ENCODE assay signal across 8 cellular contexts in genomic region chr7:108526768-108527017, GRCh38. TPM values are rescaled to one million over a fixed set of nuclear protein-coding genes. Genes with fewer than 3 reads are reported as not detected.
DNase-seq lines count a peak whose midpoint lies in the region; ATAC-seq and TF ChIP-seq lines count a peak whose summit lies in the region.

No MANE protein-coding gene starts in this region.

- no peak for TF ChIP-seq POLR2A in NB4 (IDR thresholded peaks at IDR 0.05; ENCODE audit: extremely low read depth, insufficient read length)

- peak overlapping the region; percentile 99 for H3K27ac Mint-ChIP-seq in nephron progenitor cell

- no peaks in the 10 kb centered on the region for H3K36me3 Mint-ChIP-seq in nephron progenitor cell (ENCODE audit: low read depth)

- H3K36me3 ChIP-seq in BE2C (no peaks in the 10 kb centered on the region), duodenal mucosa (ENCODE audit: control insufficient read depth in 1 of 2, insufficient read depth in 2 of 2, low read length in 2 of 2) (no peaks in the 10 kb centered on the region)

- H3K27me3 Mint-ChIP-seq in nephron progenitor cell (ENCODE audit: low read depth, poor library complexity): no peaks in the 10 kb centered on the region

- ATAC-seq in HG02642 (IDR thresholded peaks at IDR 0.05; ENCODE audit: poor library complexity, unreplicated experiment): no peak

- TF ChIP-seq CTCF in BE2C (IDR thresholded peaks at IDR 0.05; ENCODE audit: low read depth, low read length): no peak
- TF ChIP-seq CTCF in NB4 (IDR thresholded peaks at IDR 0.05; ENCODE audit: low read depth, low read length): no peak
- no peak for TF ChIP-seq CTCF in nephron progenitor cell (IDR thresholded peaks at IDR 0.05)

- peak overlapping the region; percentile 91 for H3K27ac ChIP-seq in duodenal mucosa (ENCODE audit: low read depth, low read length)

- H3K9me3 ChIP-seq in BE2C (no peaks in the 10 kb centered on the region), duodenal mucosa (ENCODE audit: control insufficient read depth in 1 of 2, low read length in 2 of 2) (no peaks in the 10 kb centered on the region)

- peak overlapping the region; percentile 95 for H3K4me3 Mint-ChIP-seq in nephron progenitor cell

- H3K27me3 ChIP-seq in BE2C (no peaks in the 10 kb centered on the region), duodenal mucosa (ENCODE audit: control insufficient read depth in 1 of 2, insufficient read depth in 2 of 2, low read length in 2 of 2) (no peaks in the 10 kb centered on the region)

- DNase-seq in BE2C: no peak
- no peak for DNase-seq in NB4 (ENCODE audit: low read depth)
- DNase-seq in nephron progenitor cell: no peak
- DNase-seq in stimulated activated naive CD4-positive, alpha-beta T cell (lab: John Stamatoyannopoulos, UW): no peak
- no peak for DNase-seq in NCI-H748 (lab: John Stamatoyannopoulos, UW; ENCODE audit: unreplicated experiment)
- DNase-seq in LoVo (ENCODE audit: low spot score): no peak

- H3K4me3 ChIP-seq in BE2C (ENCODE audit: low read depth, low read length) (peak overlapping the region; percentile 97), NB4 (ENCODE audit: low read depth, low read length) (peak overlapping the region; percentile 79), duodenal mucosa (ENCODE audit: low read depth in 1 of 2, low read length in 2 of 2) (peak overlapping the region; percentile 86 to 92)

- no peaks in the 10 kb centered on the region for H3K9me3 Mint-ChIP-seq in nephron progenitor cell

- H3K4me1 Mint-ChIP-seq in nephron progenitor cell: peaks cover 38% of the 10 kb centered on the region

- 0 out of 2 replicates have a peak, but pooled peaks cover 3% of the 10 kb centered on the region for H3K4me1 ChIP-seq in BE2C
- peaks cover 19 to 32% of the 10 kb centered on the region in 2 donors for H3K4me1 ChIP-seq in duodenal mucosa (ENCODE audit: control insufficient read depth in 1 of 2, insufficient read depth in 2 of 2, low read length in 2 of 2)

- H3K9ac ChIP-seq in duodenal mucosa (ENCODE audit: low read depth in 1 of 2, low read length in 2 of 2): peak overlapping the region; percentile 76 to 96

RNA-seq across cellular contexts. Expression of gene PNPLA8, which starts 0.8 kb away (rescaled TPM):
- 46.1 TPM for polyA plus RNA-seq in BE2C (2012; ENCODE audit: insufficient read depth, insufficient read length, low read depth)

RNA-seq across cellular contexts. Expression of gene THAP5, which starts 42.8 kb away (rescaled TPM):
- 20.3 TPM for polyA plus RNA-seq in BE2C (2012; ENCODE audit: insufficient read depth, insufficient read length, low read depth)

RNA-seq across cellular contexts. Expression of gene DNAJB9, which starts 43.0 kb away (rescaled TPM):
- 54.5 TPM for polyA plus RNA-seq in BE2C (2012; ENCODE audit: insufficient read depth, insufficient read length, low read depth)
